27 cellular contexts compared by ENCODE assay signal in genomic region chr22:33576205-33576604, GRCh38.
DNase-seq lines count a peak whose midpoint lies in the region; ATAC-seq, FAIRE-seq and TF ChIP-seq lines count a peak whose summit lies in the region.
"Had no signal": no experiment of that assay in that cellular context is flagged by ENCODE, and none has a peak within 500 bp of the region (broad histone marks: within the 10 kb centered on the region; RNA-seq: fewer than 3 reads in every experiment).

No MANE protein-coding gene starts in this region.

- RAD21 ChIA-PET in GM12878 (lab: Charles Lee; ENCODE audit: unreplicated experiment), result interaction anchor here (1.3 to 2.2 kb wide), 3 partner anchors 9 to 274 kb away, joined by 4 to 16 read pairs (median 13); no protein-coding TSS in a partner anchor

- H3K4me1 Mint-ChIP-seq in naive B cell, result peaks cover 75 to 87% (median 81%) of the 10 kb centered on the region in 3 donors
- H3K4me1 Mint-ChIP-seq: CD4-positive, CD25-positive, alpha-beta regulatory T cell had no signal

- H3K4me2 ChIP-seq in HepG2 (ENCODE audit: low read depth, low read length) (peak overlapping the region; percentile 74), GM12878 (ENCODE audit: control insufficient read depth, insufficient read depth) (no peak overlapping the region)

- no peaks in the 10 kb centered on the region for H3K9me3 Mint-ChIP-seq in naive B cell

- H3K27ac Mint-ChIP-seq in naive B cell, result peak overlapping the region; percentile 4 to 92 (median 44)
- H3K27ac Mint-ChIP-seq: CD4-positive, CD25-positive, alpha-beta regulatory T cell had no signal

- TF ChIP-seq POLR2A in HepG2 (IDR thresholded peaks at IDR 0.05; ENCODE audit: insufficient read depth in 1 of 2, low read depth in 2 of 2, low read length in 2 of 2), result no peak
- TF ChIP-seq POLR2A in right lobe of liver (IDR thresholded peaks at IDR 0.05), result no peak
- TF ChIP-seq POLR2A in GM12878 (IDR thresholded peaks at IDR 0.05; ENCODE audit: low read depth, low read length), result no peak

- TF ChIP-seq EP300 in HepG2 (IDR thresholded peaks at IDR 0.05; ENCODE audit: low read depth in 2 of 2, low read length in 2 of 2) (no peak), HepG2 (CRISPR knock-in tag; IDR thresholded peaks at IDR 0.05; ENCODE audit: borderline replicate concordance) (no peak), GM12878 (IDR thresholded peaks at IDR 0.05; ENCODE audit: borderline replicate concordance in 1 of 2, control insufficient read depth in 1 of 2, low read depth in 2 of 2, low read length in 2 of 2) (no peak)

- H3K79me2 ChIP-seq in HepG2 (ENCODE audit: insufficient read depth, low read length), result peaks cover 5% of the 10 kb centered on the region
- no peaks in the 10 kb centered on the region for H3K79me2 ChIP-seq in GM12878 (ENCODE audit: control insufficient read depth, insufficient read depth, low read length)

- H3K36me3 ChIP-seq in HepG2 (replicated peaks in 1 of 2; ENCODE audit: control insufficient read depth in 1 of 2, insufficient read depth in 2 of 2, low read length in 2 of 2) (no peaks in the 10 kb centered on the region), right lobe of liver (no peaks in the 10 kb centered on the region), GM12878 (ENCODE audit: control insufficient read depth in 2 of 2, insufficient read depth in 2 of 2, low read length in 1 of 2) (no peaks in the 10 kb centered on the region)
- H3K36me3 ChIP-seq: BE2C, SJSA1 had no signal

- 0 out of 2 replicates have a peak overlapping the region, but pooled peaks have one; percentile 69 for H3K9ac ChIP-seq in HepG2 (ENCODE audit: insufficient read depth, low read depth, low read length)
- H3K9ac ChIP-seq in GM12878 (ENCODE audit: control insufficient read depth, insufficient read depth, low read length), result no peak overlapping the region

- POLR2A ChIA-PET in HepG2 (lab: Yijun Ruan, JAX) (interaction anchor here (1.0 to 4.8 kb wide), 2 partner anchors 36 to 56 kb away, joined by 4 to 52 read pairs; no protein-coding TSS in a partner anchor), GM12878 (lab: Charles Lee) (no interaction called here)

- WGBS in HepG2 (ENCODE audit: low lambda C conversion rate), result 98% methylated on average over 3 of the region's 3 CpGs
- 73% methylated on average over 2 of the region's 3 CpGs for WGBS in right lobe of liver (ENCODE audit: insufficient coverage, low coverage, low lambda C conversion rate, missing lambda C conversion rate)
- WGBS in GM12878 (ENCODE audit: insufficient coverage, insufficient replicate concordance, low lambda C conversion rate, missing lambda C conversion rate), result 62% methylated on average over 3 of the region's 3 CpGs

- SMC1A ChIA-PET in GM12878 (lab: Charles Lee; ENCODE audit: uncharacterized antibody, unreplicated experiment), result interaction anchor here (0.9 to 6.1 kb wide), 8 partner anchors 10 to 347 kb away, joined by 3 to 49 read pairs (median 6); no protein-coding TSS in a partner anchor

- H4K20me1 ChIP-seq in HepG2 (ENCODE audit: insufficient read depth, low read length) (no peaks in the 10 kb centered on the region), GM12878 (ENCODE audit: control insufficient read depth, insufficient read depth) (no peaks in the 10 kb centered on the region)

- H3K36me3 Mint-ChIP-seq in naive B cell, result no peaks in the 10 kb centered on the region
- H3K36me3 Mint-ChIP-seq: CD4-positive, CD25-positive, alpha-beta regulatory T cell had no signal

- H3K9me3 ChIP-seq in HepG2 (ENCODE audit: low read length), result no peaks in the 10 kb centered on the region
- no peaks in the 10 kb centered on the region for H3K9me3 ChIP-seq in right lobe of liver
- no peaks in the 10 kb centered on the region for H3K9me3 ChIP-seq in GM12878 (replicated peaks; ENCODE audit: control insufficient read depth, insufficient read depth, low read length)
- H3K9me3 ChIP-seq: BE2C, SJSA1 had no signal

- BruUV-seq in HepG2 (replicated peaks; lab: Mats Ljungman, UMichigan) (no TSS peak), GM12878 (replicated peaks; lab: Mats Ljungman, UMichigan) (no TSS peak)

- FAIRE-seq in HepG2 (lab: Jason Lieb, UNC), result no peak
- FAIRE-seq in GM12878 (lab: Jason Lieb, UNC), result no peak
- FAIRE-seq: H1, K562 had no signal

- in situ Hi-C loops in HepG2 (cut with HindIII; ENCODE audit: extremely low pct_ligation_motif_present, low pct_unique_long_range_greater_than_20kb) (loop anchor here (5.0 to 10.0 kb wide), 3 partner anchors 34 to 271 kb away; no protein-coding TSS in a partner anchor), GM12878 (cut with MboI) (loop anchor here (5.0 to 10.0 kb wide), 4 partner anchors 59 to 1576 kb away; no protein-coding TSS in a partner anchor)

- ATAC-seq in HepG2, result no peak
- ATAC-seq in right lobe of liver, result no peak
- ATAC-seq in GM12878, result no peak
- ATAC-seq in naive B cell (ENCODE audit: low read depth in 2 of 2), result peak; percentile 71 to 73
- ATAC-seq in left cardiac atrium, result no peak
- ATAC-seq: K562 had no signal

- intact Hi-C loops in HepG2 (cut with micrococcal nuclease; ENCODE audit: unreplicated experiment) (loop anchor here (10.0 kb wide), 1 partner anchor 241 kb away; no protein-coding TSS in a partner anchor), right lobe of liver (cut with DNase I) (loop anchor here (10.0 kb wide), 1 partner anchor 51 kb away; no protein-coding TSS in a partner anchor), GM12878 (cut with micrococcal nuclease; ENCODE audit: unreplicated experiment) (loop anchor here (5.0 kb wide), 1 partner anchor 341 kb away; no protein-coding TSS in a partner anchor), left cardiac atrium (cut with DNase I) (loop anchor here (5.0 to 10.0 kb wide), 3 partner anchors 51 to 274 kb away; no protein-coding TSS in a partner anchor)

- CTCF ChIA-PET in HepG2 (lab: Yijun Ruan, JAX; ENCODE audit: low intra/inter-chr PET ratio, low total read pairs), result no interaction called here
- CTCF ChIA-PET in GM12878 (lab: Yijun Ruan, JAX), result interaction anchor here (1.0 to 2.6 kb wide), 5 partner anchors 56 to 366 kb away, joined by 3 to 38 read pairs (median 6); no protein-coding TSS in a partner anchor

- H3K4me1 ChIP-seq in HepG2 (ENCODE audit: insufficient read depth, low read length) (peaks cover 86% of the 10 kb centered on the region), right lobe of liver (peaks cover 0 to 25% (median 12%) of the 10 kb centered on the region in 4 donors), GM12878 (ENCODE audit: control insufficient read depth, insufficient read depth, low read length) (peaks cover 6% of the 10 kb centered on the region; the same call in 1 of the 2 replicates)
- H3K4me1 ChIP-seq: BE2C had no signal

- no peak for TF ChIP-seq CTCF in HepG2 (CRISPR knock-in tag; IDR thresholded peaks at IDR 0.05)
- no peak for TF ChIP-seq CTCF in right lobe of liver (IDR thresholded peaks at IDR 0.05)
- TF ChIP-seq CTCF in GM12878 (IDR thresholded peaks at IDR 0.05 in 2 of 3, conservative IDR thresholded peaks at IDR 0.05 in 1 of 3; ENCODE audit: control insufficient read depth in 2 of 3, extremely low read depth in 1 of 3, insufficient read depth in 1 of 3, low read depth in 3 of 3, low read length in 3 of 3), result no peak

- H3K4me3 Mint-ChIP-seq in naive B cell, result peak overlapping the region; percentile 0 to 80 (median 58)
- H3K4me3 Mint-ChIP-seq: CD4-positive, CD25-positive, alpha-beta regulatory T cell had no signal

- H3K4me3 ChIP-seq in HepG2 (replicated peaks in 1 of 3; ENCODE audit: insufficient read depth in 1 of 3, low read depth in 2 of 3, low read length in 3 of 3) (peak overlapping the region in 1 of 3 experiments; percentile 4; a peak in 1 of 6 replicates), right lobe of liver (no peak overlapping the region), GM12878 (no peak overlapping the region)
- H3K4me3 ChIP-seq: K562, SJSA1 had no signal

- no peak for TF ChIP-seq RAD21 in HepG2 (CRISPR knock-in tag; IDR thresholded peaks at IDR 0.05)
- no peak for TF ChIP-seq RAD21 in GM12878 (IDR thresholded peaks at IDR 0.05; ENCODE audit: insufficient read depth, low read depth, low read length)

- H2AFZ ChIP-seq in HepG2 (ENCODE audit: low read length) (no peak overlapping the region), GM12878 (ENCODE audit: control insufficient read depth, low read depth, low read length) (no peak overlapping the region)

- DNase-seq in HepG2 (ENCODE audit: low spot score), result no peak
- DNase-seq in right lobe of liver, result no peak
- DNase-seq in GM12878 (ENCODE audit: low read depth, low spot score), result no peak
- peak; percentile 53 for DNase-seq in naive B cell
- no peak for DNase-seq in mucosa of gallbladder (ENCODE audit: low spot score)
- DNase-seq in left cardiac atrium, result no peak
- DNase-seq in stimulated activated CD4-positive, alpha-beta T cell treated with anti-CD3 and anti-CD28 coated beads, Interleukin-12 subunit alpha, Interleukin-12 subunit beta, amount 100 ng/mL, for 4 hours, result no peak
- DNase-seq: BE2C; CD4-positive, CD25-positive, alpha-beta regulatory T cell; DMS153; DND-41; HCEC 1CT; Kasumi-1; NCI-H1105; NCI-H1436 treated with DMSO at 0.1 percent for 48 hours; NCI-H1930; NCI-H2107; NCI-H446; NCI-H526; NCI-H82; NK-92 treated with Interleukin-12 subunit alpha and Interleukin-12 subunit beta, amount 100 ng/mL, for 24 hours; Right ventricle myocardium superior; RPMI8226 had no signal

- H3K27me3 ChIP-seq in HepG2 (ENCODE audit: control insufficient read depth in 1 of 2, insufficient read depth in 2 of 2, low read length in 2 of 2) (no peaks in the 10 kb centered on the region), right lobe of liver (no peaks in the 10 kb centered on the region), GM12878 (replicated peaks in 1 of 2; ENCODE audit: control insufficient read depth in 2 of 2, insufficient read depth in 2 of 2, low read length in 1 of 2) (no peaks in the 10 kb centered on the region)
- H3K27me3 ChIP-seq: BE2C, SJSA1 had no signal

- H3K27me3 Mint-ChIP-seq in naive B cell, result no peaks in the 10 kb centered on the region
- H3K27me3 Mint-ChIP-seq: CD4-positive, CD25-positive, alpha-beta regulatory T cell had no signal

- H3K27ac ChIP-seq in HepG2 (ENCODE audit: extremely low read length, insufficient read depth, low read length) (peak overlapping the region; percentile 90), right lobe of liver (no peak overlapping the region), GM12878 (ENCODE audit: control insufficient read depth, insufficient read depth) (no peak overlapping the region)
- H3K27ac ChIP-seq: 22Rv1, SJSA1 had no signal

TF ChIP-seq in HepG2, 621 proteins besides CTCF, POLR2A, EP300 and RAD21:
- TF ChIP-seq JDP2 (CRISPR knock-in tag; IDR thresholded peaks at IDR 0.05; ENCODE audit: borderline replicate concordance), result no peak

TF ChIP-seq in GM12878, 131 proteins besides CTCF, POLR2A, EP300 and RAD21 (continues in another document):
- no peak for TF ChIP-seq ZNF622 (IDR thresholded peaks at IDR 0.05)
- 0 out of 2 replicates have a peak, but pooled peaks have one; percentile 23 for TF ChIP-seq ZNF24 (IDR thresholded peaks at IDR 0.05)
- no peak for TF ChIP-seq CBX3 (IDR thresholded peaks at IDR 0.05; ENCODE audit: borderline replicate concordance, low read depth)

Comparison
In these comparisons a context has a peak if more than half of its experiments do, and no peak if none do; other contexts are left out.
1. ATAC-seq: peak in naive B cell (2 of 2); none in HepG2 (single experiment), right lobe of liver (0 of 4), GM12878 (single experiment) and left cardiac atrium (0 of 2).
2. Of the 75 proteins assayed by ChIP-seq in both HepG2 and GM12878: peak only in HepG2: none; only in GM12878: ZNF24; in both: none; in neither: 74.